26 cellular contexts compared by ENCODE assay signal in the genomic region with DNA sequence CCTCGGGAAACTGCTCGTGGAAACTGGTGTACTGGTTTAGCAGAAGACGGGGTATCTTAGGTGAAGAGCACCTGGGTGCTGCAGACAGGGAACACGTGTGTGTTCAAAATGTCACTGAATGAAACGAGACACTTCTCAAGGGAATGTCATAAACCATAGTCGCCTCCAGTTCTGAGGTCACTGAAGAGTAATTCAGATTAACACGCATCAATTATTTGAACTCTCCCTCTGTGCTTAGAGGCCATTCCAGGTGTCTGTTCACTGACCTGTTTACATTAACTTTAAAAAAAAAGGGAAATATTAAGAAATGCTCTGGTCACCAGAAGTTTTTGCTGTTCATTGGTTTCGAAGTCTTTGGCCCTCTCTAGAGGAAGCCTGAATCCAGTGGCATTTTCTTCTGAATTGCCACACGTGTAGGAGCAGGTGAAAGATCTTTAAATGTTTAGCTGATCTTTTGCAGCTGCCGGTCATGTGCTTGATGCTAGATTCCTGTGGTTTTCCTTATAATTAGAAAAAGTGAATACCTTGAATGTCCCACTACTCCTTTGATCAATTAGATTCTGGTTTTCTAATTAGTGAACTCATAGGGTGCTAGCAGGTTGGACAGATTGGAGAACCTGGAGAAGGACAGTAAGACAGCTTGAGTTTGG.
DNase-seq lines count a peak whose midpoint lies in the region; ATAC-seq lines count a peak whose summit lies in the region.
"Had no signal": no experiment of that assay in that cellular context is flagged by ENCODE, and none has a peak within 500 bp of the region (broad histone marks: within the 10 kb centered on the region; RNA-seq: fewer than 3 reads in every experiment).

No MANE protein-coding gene starts in this region.

- no peaks in the 10 kb centered on the region for H3K27me3 ChIP-seq in right cardiac atrium (ENCODE audit: control insufficient read depth, insufficient read depth)
- H3K27me3 ChIP-seq: body of pancreas, MG63, ovary, suprapubic skin had no signal

- POLR2A ChIA-PET in T-cell (lab: Charles Lee) = interaction anchor here in 1 of 2 donors (0.6 kb wide), 2 partner anchors 379 to 380 kb away, joined by 3 read pairs; a partner anchor contains a TSS

- peak overlapping the region; percentile 7 for H3K27ac ChIP-seq in right cardiac atrium (ENCODE audit: low read length)
- H3K27ac ChIP-seq: body of pancreas, HL-60, ovary, RWPE1, suprapubic skin had no signal

- WGBS in right cardiac atrium = 76% methylated on average over 10 of the region's 10 CpGs

- peaks cover 38% of the 10 kb centered on the region for H3K36me3 Mint-ChIP-seq in T-cell

- ATAC-seq in right cardiac atrium = no peak
- no peak for ATAC-seq in left ventricle myocardium superior
- no peak for ATAC-seq in T-cell (replicated peaks in 1 of 4)
- ATAC-seq: body of pancreas, esophagus mucosa, GM12878 had no signal

- H3K4me3 ChIP-seq in right cardiac atrium (ENCODE audit: low read length) = no peak overlapping the region
- H3K4me3 ChIP-seq: body of pancreas, GM12878, MG63, ovary, suprapubic skin had no signal

- peaks cover 0 to 6% (median 3%) of the 10 kb centered on the region in 3 donors for H3K9me3 Mint-ChIP-seq in T-cell
- H3K9me3 Mint-ChIP-seq: H9; nephron; T-helper 1 cell treated with Interleukin-12 subunit alpha and Interleukin-12 subunit beta and Interleukin-4 antibody, amounts not matched to agents 30 μg/mL and 1 μg/mL, for 36 hours had no signal

- peak overlapping the region in 1 of 3 donors; percentile 6 for H3K4me3 Mint-ChIP-seq in T-cell
- H3K4me3 Mint-ChIP-seq: H9; nephron; T-helper 1 cell treated with Interleukin-12 subunit alpha and Interleukin-12 subunit beta and Interleukin-4 antibody, amounts not matched to agents 30 μg/mL and 1 μg/mL, for 36 hours had no signal

- no peaks in the 10 kb centered on the region for H3K9me3 ChIP-seq in right cardiac atrium (ENCODE audit: control insufficient read depth, low read length)
- H3K9me3 ChIP-seq: body of pancreas, MG63, ovary, suprapubic skin had no signal

- H3K27ac Mint-ChIP-seq in T-cell = peak overlapping the region in 1 of 2 donors; percentile 98
- H3K27ac Mint-ChIP-seq: T-helper 1 cell treated with Interleukin-12 subunit alpha and Interleukin-12 subunit beta and Interleukin-4 antibody, amounts not matched to agents 30 μg/mL and 1 μg/mL, for 36 hours had no signal

- CTCF ChIA-PET in T-cell (lab: Charles Lee) = interaction anchor here (0.5 to 1.8 kb wide), 2 partner anchors 10 to 182 kb away, joined by 3 to 7 read pairs; no protein-coding TSS in a partner anchor

- no peaks in the 10 kb centered on the region for H3K27me3 Mint-ChIP-seq in T-cell

- intact Hi-C loops in right cardiac atrium (cut with DNase I) = no loop called here
- intact Hi-C loops in left ventricle myocardium superior (cut with micrococcal nuclease) = no loop called here

- peaks cover 44 to 59% (median 47%) of the 10 kb centered on the region in 3 donors for H3K4me1 Mint-ChIP-seq in T-cell

- DNase-seq in NCI-H2107 treated with DMSO at 0.1 percent for 48 hours (lab: John Stamatoyannopoulos, UW; ENCODE audit: unreplicated experiment) (peak; percentile 52), NCI-H2107 (lab: John Stamatoyannopoulos, UW) (no peak), right cardiac atrium (no peak), left ventricle myocardium superior (no peak), myocyte (ENCODE audit: low read depth) (peak; percentile 63), T-cell (no peak), NCI-H187 (lab: John Stamatoyannopoulos, UW) (no peak), Ammon's horn (ENCODE audit: low spot score) (no peak)
- DNase-seq: activated CD4-positive, alpha-beta T cell treated with anti-CD3 and anti-CD28 coated beads, Interleukin-2, amount 50 U/mL, for 48 hours; activated CD8-positive, alpha-beta memory T cell treated with anti-CD3 and anti-CD28 coated beads, Interleukin-2, amount 50 U/mL, for 4 hours; activated naive CD4-positive, alpha-beta T cell; body of pancreas; H9; KBM-7; MG63; midbrain; OCI-M1; ovary; stimulated activated naive CD4-positive, alpha-beta T cell treated with Interleukin-2 at 50 U/mL for 16 hours had no signal

- peaks cover 19% of the 10 kb centered on the region for H3K4me1 ChIP-seq in right cardiac atrium (ENCODE audit: control insufficient read depth, insufficient read depth, low read length)

Comparison
In these comparisons a context has a peak if more than half of its experiments do, and no peak if none do; other contexts are left out.
1. DNase-seq: peak in NCI-H2107 treated with DMSO at 0.1 percent for 48 hours (single experiment) and myocyte (single experiment); none in NCI-H2107 (single experiment), right cardiac atrium (0 of 3), left ventricle myocardium superior (single experiment), T-cell (0 of 34), NCI-H187 (0 of 2) and Ammon's horn (single experiment).